In the genomic region with DNA sequence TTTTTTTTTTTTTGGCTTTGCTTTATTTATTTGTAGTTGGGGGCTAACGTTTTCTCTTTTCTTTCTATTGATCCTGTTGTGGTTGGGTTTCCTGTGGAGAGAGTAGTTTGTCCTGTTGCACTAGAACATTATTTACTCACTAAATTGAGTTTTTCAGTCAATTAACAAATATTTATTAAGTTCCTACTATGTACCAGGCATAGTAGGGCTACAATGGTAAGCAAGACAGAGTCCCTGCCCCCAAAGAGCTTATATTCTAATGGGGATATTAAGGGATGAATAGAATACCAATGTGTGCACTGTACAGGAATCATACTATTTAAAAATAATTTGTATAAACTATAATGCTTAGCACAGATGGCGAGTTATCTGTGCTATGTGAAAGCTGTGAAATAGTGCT, we compare ENCODE assay signal across 23 cellular contexts.
"Had no signal": no experiment of that assay in that cellular context is flagged by ENCODE, and none has a peak within 500 bp of the region (broad histone marks: within the 10 kb centered on the region; RNA-seq: fewer than 3 reads in every experiment).

No MANE protein-coding gene starts in this region.

- H3K27me3 ChIP-seq: dorsolateral prefrontal cortex, esophagus muscularis mucosa, foreskin keratinocyte, gastroesophageal sphincter, heart left ventricle, hepatocyte, left lung had no signal

- H3K4me2 ChIP-seq: hepatocyte had no signal

- FAIRE-seq: colon, endothelial cell of umbilical vein, frontal cortex, keratinocyte had no signal

- H3K4me3 ChIP-seq: coronary artery, dorsolateral prefrontal cortex, esophagus muscularis mucosa, gastroesophageal sphincter, heart left ventricle, hepatocyte, left lung, lower lobe of right lung, mucosa of descending colon had no signal

- H3K79me2 ChIP-seq: hepatocyte had no signal

- H3K4me1 ChIP-seq: left lung, lower lobe of right lung had no signal

- H3K9me3 ChIP-seq: esophagus muscularis mucosa, gastroesophageal sphincter, heart left ventricle, left lung, lower lobe of right lung, mucosa of descending colon had no signal

- H2AFZ ChIP-seq: hepatocyte had no signal

- ATAC-seq: foreskin keratinocyte; gastroesophageal sphincter; heart left ventricle; left cardiac atrium; left lung; lower lobe of right lung; mucosa of descending colon; naive thymus-derived CD8-positive, alpha-beta T cell had no signal

- DNase-seq: dermis blood vessel endothelial cell; dorsolateral prefrontal cortex; effector CD4-positive, alpha-beta T cell; effector memory CD4-positive, alpha-beta T cell; foreskin keratinocyte; heart left ventricle; hypothalamus; immature natural killer cell; left cardiac atrium; left lung; lower lobe of right lung; mesenchymal stem cell; mucosa of descending colon; naive B cell; naive thymus-derived CD8-positive, alpha-beta T cell had no signal

- H3K27ac ChIP-seq: foreskin keratinocyte, hepatocyte, left lung, lower lobe of right lung had no signal
